ENCODE assay signal across 19 cellular contexts in genomic region chr16:62194828-62195227, GRCh38.
DNase-seq lines count a peak whose midpoint lies in the region; ATAC-seq and TF ChIP-seq lines count a peak whose summit lies in the region.
"Had no signal": no experiment of that assay in that cellular context is flagged by ENCODE, and none has a peak within 500 bp of the region (broad histone marks: within the 10 kb centered on the region; RNA-seq: fewer than 3 reads in every experiment).

No MANE protein-coding gene starts in this region.

- no peak for TF ChIP-seq CTCF in MCF 10A (IDR thresholded peaks at IDR 0.05; ENCODE audit: unreplicated experiment)
- TF ChIP-seq CTCF in breast epithelium (IDR thresholded peaks at IDR 0.05) = no peak
- TF ChIP-seq CTCF in RWPE2 (IDR thresholded peaks at IDR 0.05; ENCODE audit: poor library complexity, severe bottlenecking) = peak; percentile 39
- peak; percentile 40 for TF ChIP-seq CTCF in foreskin keratinocyte (conservative IDR thresholded peaks at IDR 0.05)

- H3K27ac ChIP-seq in breast epithelium = no peak overlapping the region
- no peak overlapping the region for H3K27ac ChIP-seq in RWPE2 (ENCODE audit: poor library complexity, severe bottlenecking)
- H3K27ac ChIP-seq in foreskin keratinocyte = no peak overlapping the region
- H3K27ac ChIP-seq: hepatocyte, uterus had no signal

- H3K27me3 Mint-ChIP-seq in MCF 10A (ENCODE audit: insufficient read depth, unreplicated experiment) = peaks cover 75% of the 10 kb centered on the region
- H3K27me3 Mint-ChIP-seq: effector memory CD8-positive, alpha-beta T cell; stimulated activated naive CD8-positive, alpha-beta T cell treated with anti-CD3 and anti-CD28 coated beads, Interleukin-15, Interleukin-2, amounts not matched to agents 100 ng/mL and 50 ng/mL, for 24 hours had no signal

- ATAC-seq in RWPE2 (ENCODE audit: low read depth) = peak; percentile 48; the same call in 1 of the 3 replicates
- ATAC-seq in foreskin keratinocyte = no peak
- ATAC-seq in GM21576 (IDR thresholded peaks at IDR 0.05; ENCODE audit: unreplicated experiment) = no peak
- ATAC-seq: effector memory CD8-positive, alpha-beta T cell; left colon; right cardiac atrium had no signal

- CTCF ChIA-PET in MCF 10A (lab: Yijun Ruan, JAX) = no interaction called here

- no TSS peak for BruUV-seq in MCF 10A (replicated peaks; lab: Mats Ljungman, UMichigan)

- intact Hi-C loops in MCF 10A (cut with micrococcal nuclease) = no loop called here
- intact Hi-C loops in breast epithelium (cut with DNase I; ENCODE audit: low total_unique reads) = no loop called here
- intact Hi-C loops in posterior cingulate gyrus (cut with DNase I) = loop anchor here (5.0 kb wide), 2 partner anchors 677 to 1092 kb away; no protein-coding TSS in a partner anchor

- H3K9me3 ChIP-seq in breast epithelium = no peaks in the 10 kb centered on the region
- no peaks in the 10 kb centered on the region for H3K9me3 ChIP-seq in RWPE2 (ENCODE audit: severe bottlenecking)
- H3K9me3 ChIP-seq: uterus had no signal

- POLR2A ChIA-PET in MCF 10A (lab: Yijun Ruan, JAX) = no interaction called here

- H3K4me1 ChIP-seq in breast epithelium = no peaks in the 10 kb centered on the region
- no peaks in the 10 kb centered on the region for H3K4me1 ChIP-seq in RWPE2 (ENCODE audit: insufficient read depth, poor library complexity, severe bottlenecking)
- no peaks in the 10 kb centered on the region for H3K4me1 ChIP-seq in foreskin keratinocyte
- H3K4me1 ChIP-seq: uterus had no signal

- no peaks in the 10 kb centered on the region for H3K36me3 ChIP-seq in breast epithelium
- H3K36me3 ChIP-seq in RWPE2 (ENCODE audit: low read depth) = no peaks in the 10 kb centered on the region
- H3K36me3 ChIP-seq: uterus had no signal

- no peak for TF ChIP-seq POLR2A in breast epithelium (IDR thresholded peaks at IDR 0.05)

- H3K27ac Mint-ChIP-seq in MCF 10A (ENCODE audit: low read depth, unreplicated experiment) = no peak overlapping the region
- H3K27ac Mint-ChIP-seq: effector memory CD8-positive, alpha-beta T cell; stimulated activated naive CD8-positive, alpha-beta T cell treated with anti-CD3 and anti-CD28 coated beads, Interleukin-15, Interleukin-2, amounts not matched to agents 100 ng/mL and 50 ng/mL, for 24 hours had no signal

- H3K9me3 Mint-ChIP-seq in MCF 10A (ENCODE audit: unreplicated experiment) = no peaks in the 10 kb centered on the region

- DNase-seq in MCF 10A (ENCODE audit: unreplicated experiment) = peak; percentile 0
- no peak for DNase-seq in breast epithelium (ENCODE audit: low spot score in 2 of 2)
- no peak for DNase-seq in RWPE2 (ENCODE audit: low spot score)
- DNase-seq in foreskin keratinocyte = no peak
- no peak for DNase-seq in NCI-H2227 (lab: John Stamatoyannopoulos, UW; ENCODE audit: unreplicated experiment)
- no peak for DNase-seq in ureter (ENCODE audit: low spot score)
- DNase-seq in posterior cingulate gyrus = no peak
- DNase-seq: activated CD4-positive, alpha-beta T cell treated with anti-CD3 and anti-CD28 coated beads for 1 hour; COR-L47; effector memory CD8-positive, alpha-beta T cell; left colon; midbrain; NCI-H2029 treated with DMSO at 0.1 percent for 48 hours; NCI-H526 treated with DMSO at 0.1 percent for 48 hours; right cardiac atrium; uterus had no signal

- no peaks in the 10 kb centered on the region for H3K36me3 Mint-ChIP-seq in MCF 10A (ENCODE audit: insufficient read depth, unreplicated experiment)

- H3K27me3 ChIP-seq in breast epithelium (no peaks in the 10 kb centered on the region), RWPE2 (ENCODE audit: insufficient read depth, poor library complexity, severe bottlenecking) (peaks cover 3% of the 10 kb centered on the region), foreskin keratinocyte (no peaks in the 10 kb centered on the region)
- H3K27me3 ChIP-seq: hepatocyte, uterus had no signal

- no peaks in the 10 kb centered on the region for H3K4me1 Mint-ChIP-seq in MCF 10A (ENCODE audit: insufficient read depth, unreplicated experiment)

- H3K4me3 ChIP-seq in breast epithelium (no peak overlapping the region), RWPE2 (ENCODE audit: severe bottlenecking) (no peak overlapping the region)
- H3K4me3 ChIP-seq: hepatocyte, uterus had no signal

- no peak overlapping the region for H3K4me3 Mint-ChIP-seq in MCF 10A (ENCODE audit: unreplicated experiment)
- H3K4me3 Mint-ChIP-seq: effector memory CD8-positive, alpha-beta T cell; stimulated activated naive CD8-positive, alpha-beta T cell treated with anti-CD3 and anti-CD28 coated beads, Interleukin-15, Interleukin-2, amounts not matched to agents 100 ng/mL and 50 ng/mL, for 24 hours had no signal

Comparison
In these comparisons a context has a peak if more than half of its experiments do, and no peak if none do; other contexts are left out.
1. CTCF ChIP-seq: peak in RWPE2 (single experiment) and foreskin keratinocyte (single experiment); none in MCF 10A (single experiment) and breast epithelium (0 of 3).